10 cellular contexts compared by ENCODE assay signal in genomic region chr7:123558506-123558874, GRCh38. TPM values are rescaled to one million over a fixed set of nuclear protein-coding genes. Genes with fewer than 3 reads are reported as not detected.
DNase-seq lines count a peak whose midpoint lies in the region; ATAC-seq, FAIRE-seq and TF ChIP-seq lines count a peak whose summit lies in the region.
"Had no signal": no experiment of that assay in that cellular context is flagged by ENCODE, and none has a peak within 500 bp of the region (broad histone marks: within the 10 kb centered on the region; RNA-seq: fewer than 3 reads in every experiment).

No MANE protein-coding gene starts in this region.

- no peaks in the 10 kb centered on the region for H3K27me3 ChIP-seq in IMR-90 (ENCODE audit: control insufficient read depth, insufficient read depth, low read length)
- no peaks in the 10 kb centered on the region for H3K27me3 ChIP-seq in dorsolateral prefrontal cortex
- peaks cover 30% of the 10 kb centered on the region for H3K27me3 ChIP-seq in neutrophil

- in situ Hi-C loops in IMR-90 (cut with MboI; ENCODE audit: low sequenced_read_pairs), result no loop called here

- H3K27ac ChIP-seq in IMR-90 (ENCODE audit: insufficient read depth, low read length) (no peak overlapping the region), dorsolateral prefrontal cortex (peak overlapping the region in 52 of 59 donors; percentile 57 to 95 (median 86)), neutrophil (no peak overlapping the region)

- no peaks in the 10 kb centered on the region for H3K9me3 Mint-ChIP-seq in glutamatergic neuron (ENCODE audit: unreplicated experiment)

- peaks cover 6% of the 10 kb centered on the region for H3K4me1 Mint-ChIP-seq in glutamatergic neuron (ENCODE audit: low read depth, unreplicated experiment)

- peaks cover 11 to 20% of the 10 kb centered on the region in 2 experiments for H3K79me1 ChIP-seq in IMR-90 (ENCODE audit: low read depth in 1 of 2, low read length in 2 of 2)

- H3K4ac ChIP-seq in IMR-90 (ENCODE audit: low read depth, low read length), result no peak overlapping the region

- CTCF ChIA-PET in IMR-90 (lab: Yijun Ruan, JAX), result no interaction called here

- no peak overlapping the region for H2AK5ac ChIP-seq in IMR-90 (ENCODE audit: low read depth, low read length)

- no peak overlapping the region for H2BK120ac ChIP-seq in IMR-90 (ENCODE audit: low read depth, low read length)

- H3K27ac Mint-ChIP-seq in glutamatergic neuron (ENCODE audit: unreplicated experiment), result no peak overlapping the region

- H3K18ac ChIP-seq in IMR-90 (ENCODE audit: low read depth, low read length), result no peak overlapping the region

- H3K4me3 ChIP-seq in IMR-90 (ENCODE audit: insufficient read depth, low read depth, low read length) (no peak overlapping the region), dorsolateral prefrontal cortex (peak overlapping the region; percentile 61 to 99 (median 91)), neutrophil (ENCODE audit: low read depth in 1 of 2, low read length in 1 of 2) (peak overlapping the region; percentile 64 to 74)

- intact Hi-C loops in IMR-90 (cut with micrococcal nuclease) (loop anchor here (2.0 to 5.0 kb wide), 2 partner anchors 20 to 189 kb away; partner anchors contain the start of gene WASL), dorsolateral prefrontal cortex (cut with DNase I) (loop anchor here (5.0 to 10.0 kb wide), 2 partner anchors 189 to 1366 kb away; partner anchors contain the start of genes POT1 (in 1 of the 2) and WASL (in 1 of the 2))

- no TSS peak for BruUV-seq in IMR-90 (replicated peaks; lab: Mats Ljungman, UMichigan)

- H4K8ac ChIP-seq in IMR-90 (ENCODE audit: low read depth in 2 of 2, low read length in 2 of 2), result peak overlapping the region; percentile 87 to 95; a peak in 2 of 4 replicates

- H3K14ac ChIP-seq in IMR-90 (replicated peaks; ENCODE audit: low read depth, low read length), result no peak overlapping the region

- no peaks in the 10 kb centered on the region; the same call in 1 of the 2 replicates for H3K9me1 ChIP-seq in IMR-90 (ENCODE audit: insufficient read depth, low read length)

- H3K36me3 ChIP-seq in IMR-90 (ENCODE audit: control insufficient read depth, insufficient read depth, low read length) (no peaks in the 10 kb centered on the region), neutrophil (peaks cover 3% of the 10 kb centered on the region)

- TF ChIP-seq CTCF in IMR-90 (conservative IDR thresholded peaks at IDR 0.05; ENCODE audit: low read depth, low read length) (no peak), dorsolateral prefrontal cortex (IDR thresholded peaks at IDR 0.05 in 54 of 56, conservative IDR thresholded peaks at IDR 0.05 in 2 of 56; ENCODE audit: low read depth in 1 of 56, partially characterized antibody in 56 of 56) (no peak), neutrophil (IDR thresholded peaks at IDR 0.05) (no peak), glutamatergic neuron (IDR thresholded peaks at IDR 0.05; ENCODE audit: partially characterized antibody, unreplicated experiment) (no peak)

- no peak for TF ChIP-seq RAD21 in IMR-90 (IDR thresholded peaks at IDR 0.05; ENCODE audit: low read length)

- no peak overlapping the region for H4K91ac ChIP-seq in IMR-90 (ENCODE audit: insufficient read depth, low read depth, low read length)

- no peak overlapping the region for H3K56ac ChIP-seq in IMR-90 (ENCODE audit: extremely low read depth, insufficient read depth, low read length)

- no peak overlapping the region for H2AFZ ChIP-seq in IMR-90 (replicated peaks; ENCODE audit: low read length, poor library complexity)

- DNase-seq in IMR-90 (no peak), dorsolateral prefrontal cortex (no peak), glutamatergic neuron (no peak)
- no peak for DNase-seq in activated CD8-positive, alpha-beta memory T cell treated with anti-CD3 and anti-CD28 coated beads, Interleukin-2, amount 50 U/mL, for 48 hours
- DNase-seq: activated naive CD4-positive, alpha-beta T cell treated with anti-CD3 and anti-CD28 coated beads, Interleukin-2, amount 50 U/mL, for 16 hours had no signal

- no peak overlapping the region for H2BK20ac ChIP-seq in IMR-90 (ENCODE audit: low read depth, low read length)

- dilution Hi-C loops in IMR-90 (cut with HindIII; ENCODE audit: low sequenced_read_pairs, unreplicated experiment), result no loop called here

- TF ChIP-seq POLR2A in IMR-90 (IDR thresholded peaks at IDR 0.05; ENCODE audit: low read depth, low read length), result no peak

- no peaks in the 10 kb centered on the region for H3K36me3 Mint-ChIP-seq in glutamatergic neuron (ENCODE audit: unreplicated experiment)

- H3K9ac ChIP-seq in IMR-90 (ENCODE audit: low read depth, low read length), result no peak overlapping the region

- ATAC-seq in IMR-90 (ENCODE audit: low read depth) (no peak), HG03432 (IDR thresholded peaks at IDR 0.05; ENCODE audit: unreplicated experiment) (no peak), GM18520 (IDR thresholded peaks at IDR 0.05; ENCODE audit: unreplicated experiment) (no peak)

- WGBS in IMR-90 (ENCODE audit: extremely low coverage in 2 of 2, insufficient read length in 1 of 2), 2 experiments, result no CpG with 5 or more reads among the region's 1 CpG

- peak overlapping the region; percentile 76; the same call in 1 of the 2 replicates for H3K4me2 ChIP-seq in IMR-90 (ENCODE audit: low read depth, low read length)

- H3K9me3 ChIP-seq in IMR-90 (ENCODE audit: control insufficient read depth, insufficient read depth, low read length) (no peaks in the 10 kb centered on the region), neutrophil (no peaks in the 10 kb centered on the region)
- H3K9me3 ChIP-seq: HAP-1 had no signal

- no peaks in the 10 kb centered on the region for H3K27me3 Mint-ChIP-seq in glutamatergic neuron (ENCODE audit: unreplicated experiment)

- no peak overlapping the region for H2BK5ac ChIP-seq in IMR-90 (ENCODE audit: low read depth, low read length, poor library complexity, severe bottlenecking)

- POLR2A ChIA-PET in IMR-90 (lab: Charles Lee; ENCODE audit: unreplicated experiment), result no interaction called here

- H3K4me1 ChIP-seq in IMR-90 (ENCODE audit: control insufficient read depth, insufficient read depth, low read length), result no peaks in the 10 kb centered on the region
- peaks cover 5 to 13% of the 10 kb centered on the region in 2 experiments for H3K4me1 ChIP-seq in neutrophil (ENCODE audit: control insufficient read depth in 1 of 2, insufficient read depth in 1 of 2, low read depth in 1 of 2, low read length in 1 of 2)

- H4K20me1 ChIP-seq in IMR-90 (ENCODE audit: insufficient read depth, low read length), result no peaks in the 10 kb centered on the region

- H3K23ac ChIP-seq in IMR-90 (ENCODE audit: low read depth, low read length), result no peak overlapping the region

- FAIRE-seq in A204.1 (lab: Jason Lieb, UNC), result peak; percentile 3

- no peak overlapping the region for H2BK15ac ChIP-seq in IMR-90 (ENCODE audit: low read depth, low read length)

- H3K4me3 Mint-ChIP-seq in glutamatergic neuron (ENCODE audit: unreplicated experiment), result no peak overlapping the region

- H4K5ac ChIP-seq in IMR-90 (ENCODE audit: low read depth, low read length), result no peak overlapping the region; the same call in 1 of the 2 replicates

- no peak overlapping the region for H2AK9ac ChIP-seq in IMR-90 (replicated peaks; ENCODE audit: low read depth, low read length, poor library complexity)

TF ChIP-seq in IMR-90, 13 proteins besides CTCF, POLR2A, EP300 and RAD21:
- no peak for TF ChIP-seq MAZ (IDR thresholded peaks at IDR 0.05; ENCODE audit: borderline replicate concordance, low read depth, low read length)
- TF ChIP-seq FOS (IDR thresholded peaks at IDR 0.05; ENCODE audit: low read depth, low read length), result no peak
- no peak for TF ChIP-seq BHLHE40 (IDR thresholded peaks at IDR 0.05; ENCODE audit: low read depth, low read length)
- no peak for TF ChIP-seq USF2 (IDR thresholded peaks at IDR 0.05; ENCODE audit: low read depth, low read length)
TF ChIP-seq in IMR-90: peak in this region for 0.

RNA-seq across cellular contexts. Expression of gene NDUFA5, which starts 0.9 kb away (rescaled TPM):
- total RNA-seq in IMR-90 (2012; rRNA removed), result 2.9 and 14.4 TPM in 2 replicates
- polyA plus RNA-seq in IMR-90 (2012; rRNA removed), result 9.0 and 12.1 TPM in 2 replicates
- 0.48 and 0.86 TPM in 2 replicates for polyA plus RNA-seq in IMR-90 (2012; cell fraction: cytosol; rRNA removed)
- 0.32 and 3.0 TPM in 2 replicates for polyA plus RNA-seq in IMR-90 (2012; cell fraction: nucleus; rRNA removed; ENCODE audit: low replicate concordance)
- 100 to 1,000 TPM in 114 of 120 experiments, 10 to 100 TPM in 6; 77.3 to 258 (median 186) TPM for total RNA-seq in dorsolateral prefrontal cortex
- total RNA-seq in glutamatergic neuron (ENCODE audit: unreplicated experiment), result 84.4 TPM

RNA-seq across cellular contexts. Expression of gene IQUB, which starts 24.1 kb away (rescaled TPM):
- total RNA-seq in IMR-90 (2012; rRNA removed) (0.18 and 0.28 TPM in 2 replicates), dorsolateral prefrontal cortex (1 to 10 TPM; 2.3 to 9.4 (median 5.3) TPM), glutamatergic neuron (ENCODE audit: unreplicated experiment) (0.98 TPM)
- 0.05 and 0.06 TPM in 2 replicates for polyA plus RNA-seq in IMR-90 (2012; rRNA removed)
- polyA plus RNA-seq in IMR-90 (2012; cell fraction: cytosol; rRNA removed), result 0.01 TPM in 2 replicates
- 0.02 and 0.11 TPM in 2 replicates for polyA plus RNA-seq in IMR-90 (2012; cell fraction: nucleus; rRNA removed; ENCODE audit: low replicate concordance)

RNA-seq across cellular contexts. Expression of gene ASB15, which starts 43.1 kb away (rescaled TPM):
- not detected in 2 replicates for total RNA-seq in IMR-90 (2012; rRNA removed)
- not detected in 2 replicates for polyA plus RNA-seq in IMR-90 (2012; rRNA removed)
- not detected in 2 replicates for polyA plus RNA-seq in IMR-90 (2012; cell fraction: cytosol; rRNA removed)
- not detected in 2 replicates for polyA plus RNA-seq in IMR-90 (2012; cell fraction: nucleus; rRNA removed; ENCODE audit: low replicate concordance)
- total RNA-seq in dorsolateral prefrontal cortex, result not detected
- not detected for total RNA-seq in glutamatergic neuron (ENCODE audit: unreplicated experiment)

Comparison
In these comparisons a context has a peak if more than half of its experiments do, and no peak if none do; other contexts are left out.
1. H3K27ac ChIP-seq: peak in dorsolateral prefrontal cortex (52 of 59); none in IMR-90 (single experiment) and neutrophil (single experiment).